11 cellular contexts compared by ENCODE assay signal in the genomic region with DNA sequence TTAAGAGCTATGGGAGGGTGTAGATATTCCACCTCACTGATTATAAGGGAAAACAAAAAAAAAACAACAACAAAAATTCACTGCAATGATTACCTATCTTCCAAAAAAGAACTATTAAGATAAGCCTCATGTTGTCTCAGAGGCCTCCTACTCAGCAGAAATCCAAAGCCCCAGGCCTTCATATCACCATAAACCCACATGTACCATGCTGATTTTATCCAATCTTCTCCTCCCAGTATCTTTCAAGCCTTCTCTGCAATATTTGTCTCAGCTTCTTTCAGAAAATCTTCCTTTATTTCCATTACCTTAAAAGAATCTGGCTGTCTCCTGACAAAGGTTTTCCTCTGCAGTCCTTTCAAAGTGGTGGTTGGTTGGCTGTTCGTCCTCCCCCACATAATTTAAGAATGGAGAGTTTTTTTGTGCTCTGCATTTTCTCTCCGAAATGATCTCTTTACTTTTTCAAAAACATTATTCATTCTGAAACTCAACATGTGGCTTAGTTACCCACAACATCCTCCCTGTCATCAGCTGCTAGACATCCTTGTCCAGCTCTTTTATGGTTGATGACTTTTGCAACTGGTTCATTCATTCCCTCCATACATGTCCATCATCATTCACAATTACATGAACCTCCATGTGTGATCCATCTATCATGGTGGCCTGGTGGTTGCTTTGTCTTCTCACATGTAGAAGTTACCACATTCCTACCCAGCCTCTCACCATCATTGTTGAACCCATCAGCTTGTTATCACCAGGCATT. TPM values are rescaled to one million over a fixed set of nuclear protein-coding genes. Genes with fewer than 3 reads are reported as not detected.
A peak's percentile ranks its signal among the peaks of the same experiment; 100 is the strongest.
DNase-seq lines count a peak whose midpoint lies in the region; ATAC-seq and TF ChIP-seq lines count a peak whose summit lies in the region.
"Had no signal": no experiment of that assay in that cellular context is flagged by ENCODE, and none has a peak within 500 bp of the region (broad histone marks: within the 10 kb centered on the region; RNA-seq: fewer than 3 reads in every experiment).

No MANE protein-coding gene starts in this region.

- H3K27me3 ChIP-seq in brain microvascular endothelial cell (replicated peaks) (no peaks in the 10 kb centered on the region), hepatocyte (no peaks in the 10 kb centered on the region), PC-9 (ENCODE audit: insufficient read depth, low read depth) (no peaks in the 10 kb centered on the region)

- H3K79me2 ChIP-seq in hepatocyte = no peaks in the 10 kb centered on the region
- H3K79me2 ChIP-seq in PC-9 (ENCODE audit: low read depth) = no peaks in the 10 kb centered on the region

- in situ Hi-C loops in brain microvascular endothelial cell (cut with HindIII; ENCODE audit: low pct_ligation_motif_present, low sequenced_read_pairs) = no loop called here

- DNase-seq in brain microvascular endothelial cell = no peak
- DNase-seq in hepatocyte (ENCODE audit: low spot score) = no peak
- no peak for DNase-seq in PC-9
- DNase-seq in C1 segment of cervical spinal cord (lab: John Stamatoyannopoulos, UW) = no peak
- DNase-seq: activated CD8-positive, alpha-beta memory T cell treated with anti-CD3 and anti-CD28 coated beads, Interleukin-2, amount 50 U/mL, for 4 hours; mesenchymal stem cell had no signal

- no peaks in the 10 kb centered on the region for H3K9me3 ChIP-seq in hepatocyte (ENCODE audit: low read depth)
- no peaks in the 10 kb centered on the region for H3K9me3 ChIP-seq in PC-9 (ENCODE audit: insufficient read depth, low read depth)

- intact Hi-C loops in PC-9 (cut with micrococcal nuclease; ENCODE audit: unreplicated experiment) = no loop called here

- H3K4me2 ChIP-seq in hepatocyte (no peak overlapping the region), PC-9 (no peak overlapping the region)

- TF ChIP-seq CTCF in brain microvascular endothelial cell (IDR thresholded peaks at IDR 0.05; ENCODE audit: low read depth, low read length, missing control alignments) = no peak
- no peak for TF ChIP-seq CTCF in hepatocyte (IDR thresholded peaks at IDR 0.05; ENCODE audit: poor library complexity)
- TF ChIP-seq CTCF in PC-9 (conservative IDR thresholded peaks at IDR 0.05) = no peak

- POLR2A ChIA-PET in PC-9 (lab: Charles Lee; ENCODE audit: unreplicated experiment) = no interaction called here

- no peaks in the 10 kb centered on the region for H3K9me3 Mint-ChIP-seq in activated T-helper 17 cell treated with anti-CD3 and anti-CD28 coated beads, Interleukin-2, amount 50 U/mL, for 72 hours

- ATAC-seq in GM18519 (IDR thresholded peaks at IDR 0.05; ENCODE audit: low FRiP score, unreplicated experiment) = peak; percentile 69
- peak; percentile 71 for ATAC-seq in GM21381 (IDR thresholded peaks at IDR 0.05; ENCODE audit: unreplicated experiment)
- peak; percentile 76 for ATAC-seq in HG03095 (IDR thresholded peaks at IDR 0.05; ENCODE audit: unreplicated experiment)
- peak; percentile 89 for ATAC-seq in activated T-helper 17 cell treated with anti-CD3 and anti-CD28 coated beads, Interleukin-2, amount 50 U/mL, for 72 hours (replicated peaks)

- H3K27me3 Mint-ChIP-seq in activated T-helper 17 cell treated with anti-CD3 and anti-CD28 coated beads, Interleukin-2, amount 50 U/mL, for 72 hours = peaks cover 8% of the 10 kb centered on the region

- no peak overlapping the region for H3K4me3 ChIP-seq in brain microvascular endothelial cell (ENCODE audit: low read depth, low read length)
- H3K4me3 ChIP-seq in hepatocyte = no peak overlapping the region
- no peak overlapping the region for H3K4me3 ChIP-seq in PC-9

- no TSS peak for BruUV-seq in PC-9 (replicated peaks; lab: Mats Ljungman, UMichigan)

- H3K4me1 ChIP-seq in hepatocyte (ENCODE audit: insufficient read depth) (no peaks in the 10 kb centered on the region), PC-9 (replicated peaks; ENCODE audit: insufficient read depth) (peaks cover 14% of the 10 kb centered on the region; the same call in 1 of the 2 replicates)

- H3K9me2 ChIP-seq in hepatocyte (replicated peaks; ENCODE audit: insufficient read depth) (no peaks in the 10 kb centered on the region), PC-9 (ENCODE audit: insufficient read depth) (no peaks in the 10 kb centered on the region; the same call in 1 of the 2 replicates)

- WGBS in hepatocyte (ENCODE audit: low lambda C conversion rate, missing lambda C conversion rate) = 93% methylated on average over 2 of the region's 2 CpGs

- no peaks in the 10 kb centered on the region for H3F3A ChIP-seq in PC-9 (ENCODE audit: insufficient read depth, low read depth)

- H3K27ac Mint-ChIP-seq in activated T-helper 17 cell treated with anti-CD3 and anti-CD28 coated beads, Interleukin-2, amount 50 U/mL, for 72 hours = peak overlapping the region; percentile 8

- peaks cover 7% of the 10 kb centered on the region for H3K4me1 Mint-ChIP-seq in activated T-helper 17 cell treated with anti-CD3 and anti-CD28 coated beads, Interleukin-2, amount 50 U/mL, for 72 hours

- H3K27ac ChIP-seq in brain microvascular endothelial cell (no peak overlapping the region), hepatocyte (no peak overlapping the region), PC-9 (no peak overlapping the region)

- H4K20me1 ChIP-seq in hepatocyte (ENCODE audit: insufficient read depth, poor library complexity, severe bottlenecking) (no peaks in the 10 kb centered on the region), PC-9 (ENCODE audit: insufficient read depth) (no peaks in the 10 kb centered on the region)

- CTCF ChIA-PET in PC-9 (lab: Charles Lee) = no interaction called here

- H2AFZ ChIP-seq in hepatocyte = no peak overlapping the region
- H2AFZ ChIP-seq in PC-9 = no peak overlapping the region

- no peak overlapping the region for H3K4me3 Mint-ChIP-seq in activated T-helper 17 cell treated with anti-CD3 and anti-CD28 coated beads, Interleukin-2, amount 50 U/mL, for 72 hours

- H3K36me3 ChIP-seq in brain microvascular endothelial cell (replicated peaks) = no peaks in the 10 kb centered on the region
- H3K36me3 ChIP-seq in hepatocyte (replicated peaks; ENCODE audit: insufficient read depth, low read depth) = no peaks in the 10 kb centered on the region
- no peaks in the 10 kb centered on the region for H3K36me3 ChIP-seq in PC-9 (ENCODE audit: low read depth)

- H3K36me3 Mint-ChIP-seq in activated T-helper 17 cell treated with anti-CD3 and anti-CD28 coated beads, Interleukin-2, amount 50 U/mL, for 72 hours (ENCODE audit: low read depth) = no peaks in the 10 kb centered on the region

RNA-seq across cellular contexts. Expression of gene EPYC, which starts 2.9 kb away (rescaled TPM):
- not detected for total RNA-seq in activated T-helper 17 cell treated with anti-CD3 and anti-CD28 coated beads, Interleukin-2, amount 50 U/mL, for 72 hours
- total RNA-seq in hepatocyte (0.27 and 0.92 TPM in 2 replicates), PC-9 (2021) (not detected in 2 replicates)
- polyA plus RNA-seq in hepatocyte = 0.40 and 0.55 TPM in 2 replicates
- total RNA-seq: H1 had no signal
- polyA plus RNA-seq: H1 had no signal

RNA-seq across cellular contexts. Expression of gene KERA, which starts 50.1 kb away (rescaled TPM):
- not detected for total RNA-seq in activated T-helper 17 cell treated with anti-CD3 and anti-CD28 coated beads, Interleukin-2, amount 50 U/mL, for 72 hours
- total RNA-seq in hepatocyte = 0.10 TPM in 1 of 2 replicates, not detected in the other
- 0.34 and 0.97 TPM in 2 replicates for polyA plus RNA-seq in hepatocyte
- not detected in 2 replicates for total RNA-seq in PC-9 (2021)
- total RNA-seq: H1 had no signal
- polyA plus RNA-seq: H1 had no signal

RNA-seq across cellular contexts. Expression of gene CCER1, which starts 52.7 kb away (rescaled TPM):
- not detected for total RNA-seq in activated T-helper 17 cell treated with anti-CD3 and anti-CD28 coated beads, Interleukin-2, amount 50 U/mL, for 72 hours
- total RNA-seq in hepatocyte (not detected in 2 replicates), PC-9 (2021) (not detected in 2 replicates)
- not detected in 2 replicates for polyA plus RNA-seq in hepatocyte
- total RNA-seq: H1 had no signal
- polyA plus RNA-seq: H1 had no signal
